17 cellular contexts compared by ENCODE assay signal in genomic region chr3:188747487-188747886, GRCh38.
"Had no signal": no experiment of that assay in that cellular context is flagged by ENCODE, and none has a peak within 500 bp of the region (broad histone marks: within the 10 kb centered on the region; RNA-seq: fewer than 3 reads in every experiment).

No MANE protein-coding gene starts in this region.

- ATAC-seq: foreskin keratinocyte had no signal

- H3K27me3 ChIP-seq: breast epithelium, foreskin keratinocyte, stomach, testis had no signal

- H3K4me3 ChIP-seq: breast epithelium, stomach, testis had no signal

- DNase-seq: activated CD4-positive, alpha-beta T cell treated with anti-CD3 and anti-CD28 coated beads, Interleukin-2, amount 10 ng/mL, durations not matched to agents 7 days and 5 days; activated CD8-positive, alpha-beta memory T cell treated with anti-CD3 and anti-CD28 coated beads, Interleukin-2, amount 50 U/mL, for 4 hours; activated effector memory CD4-positive, alpha-beta T cell treated with Interleukin-2 at 50 U/mL for 16 hours; activated naive CD4-positive, alpha-beta T cell treated with anti-CD3 and anti-CD28 coated beads, Interleukin-2, amount 50 U/mL, for 16 hours; activated T-cell treated with anti-CD3 and anti-CD28 coated beads, Interleukin-2, amount 50 U/mL, for 48 hours; cerebellar nuclear complex; effector CD4-positive, alpha-beta T cell; foreskin keratinocyte; head of caudate nucleus; kidney; nucleus accumbens; small intestine; stimulated activated CD4-positive, alpha-beta T cell treated with anti-CD3 and anti-CD28 coated beads, Interleukin-4, amount 100 ng/mL, for 24 hours; stomach; T1000; testis had no signal

- H3K9me3 ChIP-seq: breast epithelium, stomach, testis had no signal

- H3K27ac ChIP-seq: breast epithelium, foreskin keratinocyte, stomach, testis had no signal

- H3K36me3 ChIP-seq: breast epithelium had no signal

- H3K4me1 ChIP-seq: breast epithelium, foreskin keratinocyte had no signal
